9 cellular contexts compared by ENCODE assay signal in genomic region chr14:103696466-103697071, GRCh38. TPM values are rescaled to one million over a fixed set of nuclear protein-coding genes. Genes with fewer than 3 reads are reported as not detected.
A peak's percentile ranks its signal among the peaks of the same experiment; 100 is the strongest.
DNase-seq lines count a peak whose midpoint lies in the region; ATAC-seq, FAIRE-seq and TF ChIP-seq lines count a peak whose summit lies in the region.
"Had no signal": no experiment of that assay in that cellular context is flagged by ENCODE, and none has a peak within 500 bp of the region (broad histone marks: within the 10 kb centered on the region; RNA-seq: fewer than 3 reads in every experiment).

No MANE protein-coding gene starts in this region.

- ATAC-seq in CD4-positive, alpha-beta T cell (ENCODE audit: poor library complexity) = no peak
- no peak for ATAC-seq in PC-3
- peak in 3 of 4 donors; percentile 15 to 42 (median 21) for ATAC-seq in pancreas

- no peak for TF ChIP-seq CTCF in CD4-positive, alpha-beta T cell (IDR thresholded peaks at IDR 0.05)
- TF ChIP-seq CTCF in PC-3 (conservative IDR thresholded peaks at IDR 0.05; ENCODE audit: low read depth, low read length) = no peak
- TF ChIP-seq CTCF in pancreas (IDR thresholded peaks at IDR 0.05) = no peak

- H3F3A ChIP-seq in PC-3 (ENCODE audit: low read length, unreplicated experiment) = peaks cover 6% of the 10 kb centered on the region

- BruUV-seq in PC-3 (replicated peaks; lab: Mats Ljungman, UMichigan) = TSS peak; percentile 3

- no peaks in the 10 kb centered on the region for H3K9me3 Mint-ChIP-seq in CD4-positive, alpha-beta T cell

- H3K27me3 ChIP-seq in CD4-positive, alpha-beta T cell (ENCODE audit: control insufficient read depth, insufficient read depth, low read length) = no peaks in the 10 kb centered on the region
- H3K27me3 ChIP-seq in PC-3 (ENCODE audit: low read length) (no peaks in the 10 kb centered on the region), pancreas (no peaks in the 10 kb centered on the region)
- H3K27me3 ChIP-seq: adrenal gland had no signal

- H3K36me3 ChIP-seq in PC-3 (ENCODE audit: low read depth, low read length) (peaks cover 36% of the 10 kb centered on the region; the same call in 1 of the 2 replicates), pancreas (peaks cover 0 to 14% (median 14%) of the 10 kb centered on the region in 3 donors)

- H3K9ac ChIP-seq in PC-3 (ENCODE audit: low read length) = no peak overlapping the region

- POLR2A ChIA-PET in CD4-positive, alpha-beta T cell (lab: Charles Lee) = no interaction called here
- POLR2A ChIA-PET in PC-3 (lab: Charles Lee; ENCODE audit: unreplicated experiment) = no interaction called here

- peaks cover 4% of the 10 kb centered on the region for H3K4me1 Mint-ChIP-seq in CD4-positive, alpha-beta T cell (ENCODE audit: low read depth)

- peaks cover 8% of the 10 kb centered on the region; the same call in 1 of the 2 replicates for H4K20me1 ChIP-seq in PC-3 (ENCODE audit: low read length)

- H3K4me1 ChIP-seq in PC-3 (ENCODE audit: insufficient read depth, low read length) = peaks cover 23% of the 10 kb centered on the region
- H3K4me1 ChIP-seq in pancreas = peaks cover 0 to 11% (median 3%) of the 10 kb centered on the region in 3 donors

- no peak for FAIRE-seq in pancreas (lab: Jason Lieb, UNC)

- H3K79me2 ChIP-seq in PC-3 (ENCODE audit: low read length) = no peaks in the 10 kb centered on the region

- intact Hi-C loops in CD4-positive, alpha-beta T cell (cut with DNase I, micrococcal nuclease) = no loop called here
- intact Hi-C loops in PC-3 (cut with micrococcal nuclease) = no loop called here
- intact Hi-C loops in pancreas (cut with DNase I) = no loop called here

- 67 to 71% methylated on average over 17 of the region's 17 CpGs for whole genome bisulfite sequencing in pancreas, 2 donors

- H3K9me2 ChIP-seq in PC-3 (replicated peaks; ENCODE audit: low read length) = no peaks in the 10 kb centered on the region

- peak overlapping the region; percentile 29 for H3K27ac ChIP-seq in CD4-positive, alpha-beta T cell (ENCODE audit: low read depth, low read length)
- H3K27ac ChIP-seq in PC-3 (ENCODE audit: low read length) = no peak overlapping the region
- no peak overlapping the region for H3K27ac ChIP-seq in pancreas

- no peak for DNase-seq in CD4-positive, alpha-beta T cell
- DNase-seq in PC-3 = no peak
- peak; percentile 83 for DNase-seq in fibroblast of peridontal ligament (ENCODE audit: extremely low read depth)
- DNase-seq in pancreas = peak in 2 of 6 donors; percentile 48 to 60
- DNase-seq in cerebellum (ENCODE audit: low spot score) = no peak
- DNase-seq in LoVo (ENCODE audit: low spot score) = no peak
- DNase-seq in NOMO-1 treated with dmso at 0.1 percent for 144 hours (lab: John Stamatoyannopoulos, UW; ENCODE audit: unreplicated experiment) = no peak
- no peak for DNase-seq in UCSD-AML1 (lab: John Stamatoyannopoulos, UW; ENCODE audit: unreplicated experiment)

- peak overlapping the region; percentile 54 for H3K27ac Mint-ChIP-seq in CD4-positive, alpha-beta T cell

- H3K4me3 ChIP-seq in PC-3 (ENCODE audit: low read length) (no peak overlapping the region), pancreas (no peak overlapping the region)
- H3K4me3 ChIP-seq: adrenal gland had no signal

- peaks cover 59% of the 10 kb centered on the region for H3K36me3 Mint-ChIP-seq in CD4-positive, alpha-beta T cell (ENCODE audit: low read depth)

- no peaks in the 10 kb centered on the region for H3K9me3 ChIP-seq in CD4-positive, alpha-beta T cell (ENCODE audit: control insufficient read depth, low read length)
- no peaks in the 10 kb centered on the region for H3K9me3 ChIP-seq in PC-3 (ENCODE audit: low read length)
- no peaks in the 10 kb centered on the region for H3K9me3 ChIP-seq in pancreas
- H3K9me3 ChIP-seq: adrenal gland had no signal

- CTCF ChIA-PET in CD4-positive, alpha-beta T cell (lab: Charles Lee) = no interaction called here
- CTCF ChIA-PET in PC-3 (lab: Charles Lee) = no interaction called here

- H3K27me3 Mint-ChIP-seq in CD4-positive, alpha-beta T cell = no peaks in the 10 kb centered on the region

- no peak overlapping the region for H2AFZ ChIP-seq in PC-3 (ENCODE audit: low read length)

- no peak overlapping the region for H3K4me2 ChIP-seq in PC-3 (ENCODE audit: low read length)

- no peak overlapping the region for H3K4me3 Mint-ChIP-seq in CD4-positive, alpha-beta T cell

RNA-seq across cellular contexts. Expression of gene XRCC3, which starts 18.7 kb away (rescaled TPM):
- 1 to 10 TPM; 4.6 to 4.8 TPM for total RNA-seq in CD4-positive, alpha-beta T cell
- 61.3 and 80.3 TPM in 2 replicates for total RNA-seq in PC-3 (2014; rRNA removed)
- 1 to 10 TPM; 1.7 to 4.3 (median 2.7) TPM for total RNA-seq in pancreas
- 1 to 10 TPM; 4.4 to 5.2 TPM for polyA plus RNA-seq in pancreas
- total RNA-seq in cerebellum = 10.3 TPM

RNA-seq across cellular contexts. Expression of gene ZFYVE21, which starts 19.0 kb away (rescaled TPM):
- total RNA-seq in CD4-positive, alpha-beta T cell = 1 to 10 TPM; 2.6 to 3.0 TPM
- total RNA-seq in PC-3 (2014; rRNA removed) (47.2 and 50.1 TPM in 2 replicates), pancreas (10 to 100 TPM; 13.7 to 24.9 (median 16.2) TPM), cerebellum (44.4 TPM)
- 10 to 100 TPM; 22.1 to 32.6 TPM for polyA plus RNA-seq in pancreas

Comparison
In these comparisons a context has a peak if more than half of its experiments do, and no peak if none do; other contexts are left out.
1. ATAC-seq: peak in pancreas (3 of 4); none in CD4-positive, alpha-beta T cell (single experiment) and PC-3 (single experiment).